In genomic region chr6:90083891-90084290, GRCh38 we compare ENCODE assay signal across 1 cellular context.
TF ChIP-seq lines count a peak whose summit lies in the region.

No MANE protein-coding gene starts in this region.

TF ChIP-seq in SK-N-SH, 30 proteins besides CTCF, POLR2A, EP300 and RAD21 (continued from another document):
- TF ChIP-seq USF1 (IDR thresholded peaks at IDR 0.05; ENCODE audit: borderline replicate concordance, low read depth) = no peak
- TF ChIP-seq RFX5 (IDR thresholded peaks at IDR 0.05; ENCODE audit: low read length) = no peak
- TF ChIP-seq MXI1 (IDR thresholded peaks at IDR 0.05; ENCODE audit: low read depth, low read length) = no peak
- no peak for TF ChIP-seq FOSL2 (IDR thresholded peaks at IDR 0.05; ENCODE audit: borderline replicate concordance, low read depth)
- no peak for TF ChIP-seq GATA2 (CRISPR knock-in tag; IDR thresholded peaks at IDR 0.05)
- TF ChIP-seq TCF12 (IDR thresholded peaks at IDR 0.05) = no peak
- TF ChIP-seq FOXM1 (IDR thresholded peaks at IDR 0.05; ENCODE audit: low read depth) = no peak
